In genomic region chr18:51617167-51617566, GRCh38 we compare ENCODE assay signal across 34 cellular contexts.
DNase-seq lines count a peak whose midpoint lies in the region; ATAC-seq, FAIRE-seq and TF ChIP-seq lines count a peak whose summit lies in the region.
"Had no signal": no experiment of that assay in that cellular context is flagged by ENCODE, and none has a peak within 500 bp of the region (broad histone marks: within the 10 kb centered on the region; RNA-seq: fewer than 3 reads in every experiment).

No MANE protein-coding gene starts in this region.

- POLR2A ChIA-PET in PC-9 (lab: Charles Lee; ENCODE audit: unreplicated experiment), result no interaction called here

- H3K27ac ChIP-seq in PC-9 (peak overlapping the region; percentile 84), mammary epithelial cell (ENCODE audit: insufficient read depth, low read depth, low read length) (peak overlapping the region; percentile 76), keratinocyte (ENCODE audit: control insufficient read depth, insufficient read depth, low read length) (peak overlapping the region; percentile 70)
- H3K27ac ChIP-seq: left lung, pancreas, SJSA1, testis, WERI-Rb-1 had no signal

- peaks cover 44% of the 10 kb centered on the region for H3F3A ChIP-seq in PC-9 (ENCODE audit: insufficient read depth, low read depth)

- H3K9me2 ChIP-seq in PC-9 (ENCODE audit: insufficient read depth), result no peaks in the 10 kb centered on the region

- no peaks in the 10 kb centered on the region for H3K36me3 ChIP-seq in PC-9 (ENCODE audit: low read depth)
- H3K36me3 ChIP-seq in mammary epithelial cell (ENCODE audit: insufficient read depth, low read length), result no peaks in the 10 kb centered on the region
- H3K36me3 ChIP-seq in keratinocyte (ENCODE audit: control insufficient read depth in 2 of 2, extremely low read depth in 1 of 2, insufficient read depth in 2 of 2, low read length in 2 of 2), result no peaks in the 10 kb centered on the region
- H3K36me3 ChIP-seq: left lung, pancreas, SJSA1, WERI-Rb-1 had no signal

- H3K9ac ChIP-seq in mammary epithelial cell (ENCODE audit: insufficient read depth, low read length), result peak overlapping the region; percentile 21
- peak overlapping the region; percentile 38 for H3K9ac ChIP-seq in keratinocyte (ENCODE audit: control insufficient read depth, extremely low read depth, insufficient read depth, low read length)

- H3K36me3 Mint-ChIP-seq in CD14-positive monocyte, result no peaks in the 10 kb centered on the region
- H3K36me3 Mint-ChIP-seq: activated naive CD4-positive, alpha-beta T cell treated with anti-CD3 and anti-CD28 coated beads, Interleukin-2, amount 50 U/mL, for 72 hours; CD4-positive, alpha-beta memory T cell; immature natural killer cell had no signal

- no peaks in the 10 kb centered on the region for H3K79me2 ChIP-seq in PC-9 (ENCODE audit: low read depth)
- H3K79me2 ChIP-seq in mammary epithelial cell (ENCODE audit: insufficient read depth, low read length), result no peaks in the 10 kb centered on the region
- H3K79me2 ChIP-seq in keratinocyte (ENCODE audit: control insufficient read depth, insufficient read depth, low read length), result no peaks in the 10 kb centered on the region

- peaks cover 2 to 6% (median 4%) of the 10 kb centered on the region in 3 donors for H3K27me3 Mint-ChIP-seq in CD14-positive monocyte (ENCODE audit: low read depth in 3 of 3)

- in situ Hi-C loops in mammary epithelial cell (cut with MboI; ENCODE audit: low sequenced_read_pairs in 2 of 2), result loop anchor here in 1 of 2 donors (10.0 kb wide), 1 partner anchor 422 kb away; the partner anchor contains the start of gene MEX3C

- WGBS in mammary epithelial cell (ENCODE audit: low coverage, missing lambda C conversion rate), result 0% methylated on average over 1 of the region's 4 CpGs

- H3K9me3 ChIP-seq in PC-9 (ENCODE audit: insufficient read depth, low read depth) (0 out of 2 replicates have a peak, but pooled peaks cover under 1% of the 10 kb centered on the region), mammary epithelial cell (replicated peaks; ENCODE audit: insufficient read depth, low read length) (no peaks in the 10 kb centered on the region), keratinocyte (ENCODE audit: control insufficient read depth, low read depth, low read length) (no peaks in the 10 kb centered on the region)
- H3K9me3 ChIP-seq: left lung, pancreas, SJSA1, testis had no signal

- BruUV-seq in PC-9 (replicated peaks; lab: Mats Ljungman, UMichigan), result no TSS peak
- BruUV-seq in mammary epithelial cell (replicated peaks; lab: Mats Ljungman, UMichigan), result no TSS peak

- no peak overlapping the region for H3K27ac Mint-ChIP-seq in CD14-positive monocyte
- H3K27ac Mint-ChIP-seq: activated naive CD4-positive, alpha-beta T cell treated with anti-CD3 and anti-CD28 coated beads, Interleukin-2, amount 50 U/mL, for 72 hours; CD4-positive, alpha-beta memory T cell; immature natural killer cell; stimulated activated naive CD8-positive, alpha-beta T cell treated with anti-CD3 and anti-CD28 coated beads, Interleukin-15, Interleukin-2, amounts not matched to agents 100 ng/mL and 50 ng/mL, for 24 hours had no signal

- peaks cover 47% of the 10 kb centered on the region for H3K4me1 ChIP-seq in PC-9 (replicated peaks; ENCODE audit: insufficient read depth)
- H3K4me1 ChIP-seq in mammary epithelial cell (ENCODE audit: insufficient read depth, low read length), result peaks cover 49% of the 10 kb centered on the region
- peaks cover 45% of the 10 kb centered on the region for H3K4me1 ChIP-seq in keratinocyte (ENCODE audit: control insufficient read depth, extremely low read depth, insufficient read depth, low read length)
- H3K4me1 ChIP-seq: left lung, pancreas, SJSA1, testis had no signal

- dilution Hi-C loops in mammary epithelial cell (cut with HindIII; ENCODE audit: low sequenced_read_pairs), result no loop called here
- dilution Hi-C loops in keratinocyte (cut with MboI; ENCODE audit: extremely low pct_ligation_motif_present, low sequenced_read_pairs), result no loop called here

- DNase-seq in ELR (ENCODE audit: low read depth), result peak; percentile 0
- peak in 1 of 2 experiments; percentile 85 for DNase-seq in PC-9
- DNase-seq in mammary epithelial cell, result peak; percentile 83
- no peak for DNase-seq in keratinocyte (ENCODE audit: low read depth, low spot score)
- no peak for DNase-seq in AML-193 (lab: John Stamatoyannopoulos, UW)
- DNase-seq in activated T-cell treated with anti-CD3 and anti-CD28 coated beads for 4 hours, result no peak
- no peak for DNase-seq in CD14-positive monocyte (ENCODE audit: low spot score)
- DNase-seq: activated CD4-positive, alpha-beta T cell treated with anti-CD3 and anti-CD28 coated beads for 48 hours; aorta; CD4-positive, alpha-beta memory T cell; DND-41; GOT3; hypothalamus; immature natural killer cell; Karpas-422; left lung; mesenchymal stem cell; NCI-H146; NCI-H2107; NCI-H446 treated with DMSO at 0.1 percent for 48 hours; NCI-H774; pancreas; stimulated activated CD4-positive, alpha-beta T cell treated with anti-CD3 and anti-CD28 coated beads, Interleukin-1b, Interleukin-23, amount 100 ng/mL, for 48 hours; stimulated activated CD8-positive, alpha-beta memory T cell treated with anti-CD3 and anti-CD28 coated beads, Interleukin-4, amount 100 ng/mL, for 48 hours; T1000; testis; WERI-Rb-1 had no signal

- peak; percentile 88 for FAIRE-seq in keratinocyte (lab: Jason Lieb, UNC)
- FAIRE-seq: D721Med, endometrium, pancreas had no signal

- CTCF ChIA-PET in PC-9 (lab: Charles Lee) (no interaction called here), mammary epithelial cell (lab: Charles Lee; ENCODE audit: low non-redundant PET) (no interaction called here)

- H3K4me3 ChIP-seq in PC-9 (no peak overlapping the region), mammary epithelial cell (replicated peaks in 1 of 3; ENCODE audit: insufficient read depth in 1 of 3, low read depth in 2 of 3, low read length in 3 of 3) (no peak overlapping the region), keratinocyte (ENCODE audit: control insufficient read depth in 2 of 3, extremely low read depth in 1 of 3, insufficient read depth in 2 of 3, low read depth in 1 of 3, low read length in 3 of 3) (no peak overlapping the region)
- H3K4me3 ChIP-seq: left lung, pancreas, SJSA1, testis had no signal

- H4K20me1 ChIP-seq in PC-9 (ENCODE audit: insufficient read depth), result no peaks in the 10 kb centered on the region
- no peaks in the 10 kb centered on the region for H4K20me1 ChIP-seq in mammary epithelial cell (ENCODE audit: insufficient read depth, low read length)
- H4K20me1 ChIP-seq in keratinocyte (ENCODE audit: control insufficient read depth, extremely low read depth, insufficient read depth, low read length), result no peaks in the 10 kb centered on the region

- no peak for TF ChIP-seq CTCF in PC-9 (conservative IDR thresholded peaks at IDR 0.05)
- TF ChIP-seq CTCF in mammary epithelial cell (conservative IDR thresholded peaks at IDR 0.05 in 1 of 2, IDR thresholded peaks at IDR 0.05 in 1 of 2; ENCODE audit: extremely low read depth in 1 of 2, insufficient read depth in 1 of 2, low read depth in 1 of 2, low read length in 2 of 2), result no peak
- no peak for TF ChIP-seq CTCF in keratinocyte (optimal IDR thresholded peaks at IDR 0.05 in 1 of 3, IDR thresholded peaks at IDR 0.05 in 1 of 3, conservative IDR thresholded peaks at IDR 0.05 in 1 of 3; ENCODE audit: extremely low read depth in 1 of 3, insufficient read depth in 2 of 3, low read length in 3 of 3)
- TF ChIP-seq CTCF in CD14-positive monocyte (IDR thresholded peaks at IDR 0.05), result no peak

- H3K9me1 ChIP-seq in keratinocyte (ENCODE audit: control insufficient read depth, extremely low read depth, insufficient read depth, low read length), result no peaks in the 10 kb centered on the region

- peaks cover 0 to 2% (median 0%) of the 10 kb centered on the region in 7 donors for H3K9me3 Mint-ChIP-seq in CD14-positive monocyte
- H3K9me3 Mint-ChIP-seq: stimulated activated naive CD8-positive, alpha-beta T cell treated with anti-CD3 and anti-CD28 coated beads, Interleukin-15, Interleukin-2, amounts not matched to agents 100 ng/mL and 50 ng/mL, for 24 hours had no signal

- H3K27me3 ChIP-seq in PC-9 (ENCODE audit: insufficient read depth, low read depth) (no peaks in the 10 kb centered on the region), mammary epithelial cell (ENCODE audit: insufficient read depth, low read length) (no peaks in the 10 kb centered on the region), keratinocyte (ENCODE audit: control insufficient read depth, extremely low read depth, insufficient read depth, low read length) (no peaks in the 10 kb centered on the region)
- H3K27me3 ChIP-seq: pancreas, SJSA1, testis had no signal

- no peaks in the 10 kb centered on the region for H3K4me1 Mint-ChIP-seq in CD14-positive monocyte
- H3K4me1 Mint-ChIP-seq: CD4-positive, alpha-beta memory T cell; immature natural killer cell had no signal

- H2AFZ ChIP-seq in PC-9 (no peak overlapping the region), mammary epithelial cell (ENCODE audit: low read depth, low read length) (no peak overlapping the region), keratinocyte (ENCODE audit: control insufficient read depth, low read length) (no peak overlapping the region)

- no peak overlapping the region for H3K4me3 Mint-ChIP-seq in CD14-positive monocyte
- H3K4me3 Mint-ChIP-seq: CD4-positive, alpha-beta memory T cell; immature natural killer cell; neural crest cell; stimulated activated naive CD8-positive, alpha-beta T cell treated with anti-CD3 and anti-CD28 coated beads, Interleukin-15, Interleukin-2, amounts not matched to agents 100 ng/mL and 50 ng/mL, for 24 hours had no signal

- ATAC-seq in GM21528 (IDR thresholded peaks at IDR 0.05; ENCODE audit: low FRiP score, unreplicated experiment), result no peak
- ATAC-seq: pancreas had no signal

- intact Hi-C loops in PC-9 (cut with micrococcal nuclease; ENCODE audit: unreplicated experiment) (no loop called here), mammary epithelial cell (cut with micrococcal nuclease) (loop anchor here (2.0 to 10.0 kb wide), 5 partner anchors 92 to 620 kb away; no protein-coding TSS in a partner anchor), CD14-positive monocyte (cut with micrococcal nuclease) (no loop called here)

- H3K4me2 ChIP-seq in PC-9 (peak overlapping the region; percentile 56), mammary epithelial cell (ENCODE audit: insufficient read depth, low read depth, low read length) (no peak overlapping the region), keratinocyte (ENCODE audit: control insufficient read depth, extremely low read depth, insufficient read depth, low read depth, low read length) (no peak overlapping the region)

Comparison
In these comparisons a context has a peak if more than half of its experiments do, and no peak if none do; other contexts are left out.
1. DNase-seq: peak in ELR (single experiment) and mammary epithelial cell (single experiment); none in keratinocyte (single experiment), AML-193 (0 of 2), activated T-cell treated with anti-CD3 and anti-CD28 coated beads for 4 hours (single experiment) and CD14-positive monocyte (single experiment).
2. Peak in every context shown above with its lines, with median percentiles within 50 percentile points of each other: H3K27ac ChIP-seq.